In genomic region chr2:73284296-73285161, GRCh38 we compare ENCODE assay signal across 1 cellular context.
A peak's percentile ranks its signal among the peaks of the same experiment; 100 is the strongest.
TF ChIP-seq lines count a peak whose summit lies in the region.

Gene FBXO41 (minus strand): TSS chr2:73284478. CDS start chr2:73269630, 14,848 bp downstream.

TF ChIP-seq in HepG2, 621 proteins besides CTCF, POLR2A, EP300 and RAD21 (continued from another document and continues in another):
- TF ChIP-seq BCL3 (CRISPR knock-in tag; IDR thresholded peaks at IDR 0.05) (peak; percentile 19; the same call in 1 of the 2 replicates), MTF1 (CRISPR knock-in tag; IDR thresholded peaks at IDR 0.05) (no peak), ZNF891 (CRISPR knock-in tag; IDR thresholded peaks at IDR 0.05) (0 out of 2 replicates have a peak, but pooled peaks have one; percentile 29), GLI4 (CRISPR knock-in tag; IDR thresholded peaks at IDR 0.05; ENCODE audit: borderline replicate concordance) (0 out of 2 replicates have a peak, but pooled peaks have one; percentile 16), DPF2 (CRISPR knock-in tag; IDR thresholded peaks at IDR 0.05; ENCODE audit: borderline replicate concordance, low read depth) (peak; percentile 40; the same call in 1 of the 2 replicates), ZNF503 (CRISPR knock-in tag; IDR thresholded peaks at IDR 0.05) (no peak), GFI1 (CRISPR knock-in tag; IDR thresholded peaks at IDR 0.05; ENCODE audit: borderline replicate concordance) (peak; percentile 56; the same call in 1 of the 2 replicates), NFKB2 (CRISPR knock-in tag; IDR thresholded peaks at IDR 0.05; ENCODE audit: borderline replicate concordance) (peak; percentile 25; the same call in 1 of the 2 replicates), ZNF564 (CRISPR knock-in tag; IDR thresholded peaks at IDR 0.05) (peak; percentile 65; the same call in 1 of the 2 replicates), ZNF253 (CRISPR knock-in tag; IDR thresholded peaks at IDR 0.05; ENCODE audit: borderline replicate concordance) (no peak), ZNF451 (CRISPR knock-in tag; IDR thresholded peaks at IDR 0.05) (peak; percentile 73; the same call in 1 of the 2 replicates), TBX2 (CRISPR knock-in tag; IDR thresholded peaks at IDR 0.05; ENCODE audit: borderline replicate concordance) (peak; percentile 17; the same call in 1 of the 2 replicates), PAXIP1 (CRISPR knock-in tag; conservative IDR thresholded peaks at IDR 0.05) (no peak), STAT5B (CRISPR knock-in tag; IDR thresholded peaks at IDR 0.05) (no peak), ZNF724P (CRISPR knock-in tag; IDR thresholded peaks at IDR 0.05; ENCODE audit: borderline replicate concordance) (0 out of 2 replicates have a peak, but pooled peaks have one; percentile 29), ZNF33A (CRISPR knock-in tag; IDR thresholded peaks at IDR 0.05; ENCODE audit: borderline replicate concordance) (0 out of 2 replicates have a peak, but pooled peaks have one; percentile 59), ZNF546 (CRISPR knock-in tag; conservative IDR thresholded peaks at IDR 0.05) (0 out of 2 replicates have a peak, but pooled peaks have one; percentile 33), FLYWCH1 (CRISPR knock-in tag; IDR thresholded peaks at IDR 0.05) (peak; percentile 67; the same call in 1 of the 2 replicates), NR2F6 (IDR thresholded peaks at IDR 0.05) (peak; percentile 57; the same call in 1 of the 2 replicates), NR2F6 (CRISPR knock-in tag; IDR thresholded peaks at IDR 0.05) (peak; percentile 82), DMAP1 (CRISPR knock-in tag; IDR thresholded peaks at IDR 0.05) (peak; percentile 49; the same call in 1 of the 2 replicates), GATAD2A (CRISPR knock-in tag; IDR thresholded peaks at IDR 0.05) (peak; percentile 32; the same call in 1 of the 2 replicates), ZBTB34 (CRISPR knock-in tag; IDR thresholded peaks at IDR 0.05) (peak; percentile 70; the same call in 1 of the 2 replicates), CAMTA2 (CRISPR knock-in tag; IDR thresholded peaks at IDR 0.05; ENCODE audit: borderline replicate concordance) (0 out of 2 replicates have a peak, but pooled peaks have one; percentile 63), NFKBIZ (CRISPR knock-in tag; IDR thresholded peaks at IDR 0.05) (no peak), ZNF556 (CRISPR knock-in tag; IDR thresholded peaks at IDR 0.05; ENCODE audit: borderline replicate concordance) (no peak), ZNF644 (CRISPR knock-in tag; IDR thresholded peaks at IDR 0.05; ENCODE audit: low read depth) (no peak), ZNF232 (CRISPR knock-in tag; IDR thresholded peaks at IDR 0.05; ENCODE audit: borderline replicate concordance) (no peak)
- TF ChIP-seq, protein P1, sequence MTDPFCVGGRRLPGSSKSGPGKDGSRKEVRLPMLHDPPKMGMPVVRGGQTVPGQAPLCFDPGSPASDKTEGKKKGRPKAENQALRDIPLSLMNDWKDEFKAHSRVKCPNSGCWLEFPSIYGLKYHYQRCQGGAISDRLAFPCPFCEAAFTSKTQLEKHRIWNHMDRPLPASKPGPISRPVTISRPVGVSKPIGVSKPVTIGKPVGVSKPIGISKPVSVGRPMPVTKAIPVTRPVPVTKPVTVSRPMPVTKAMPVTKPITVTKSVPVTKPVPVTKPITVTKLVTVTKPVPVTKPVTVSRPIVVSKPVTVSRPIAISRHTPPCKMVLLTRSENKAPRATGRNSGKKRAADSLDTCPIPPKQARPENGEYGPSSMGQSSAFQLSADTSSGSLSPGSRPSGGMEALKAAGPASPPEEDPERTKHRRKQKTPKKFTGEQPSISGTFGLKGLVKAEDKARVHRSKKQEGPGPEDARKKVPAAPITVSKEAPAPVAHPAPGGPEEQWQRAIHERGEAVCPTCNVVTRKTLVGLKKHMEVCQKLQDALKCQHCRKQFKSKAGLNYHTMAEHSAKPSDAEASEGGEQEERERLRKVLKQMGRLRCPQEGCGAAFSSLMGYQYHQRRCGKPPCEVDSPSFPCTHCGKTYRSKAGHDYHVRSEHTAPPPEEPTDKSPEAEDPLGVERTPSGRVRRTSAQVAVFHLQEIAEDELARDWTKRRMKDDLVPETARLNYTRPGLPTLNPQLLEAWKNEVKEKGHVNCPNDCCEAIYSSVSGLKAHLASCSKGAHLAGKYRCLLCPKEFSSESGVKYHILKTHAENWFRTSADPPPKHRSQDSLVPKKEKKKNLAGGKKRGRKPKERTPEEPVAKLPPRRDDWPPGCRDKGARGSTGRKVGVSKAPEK (CRISPR knock-in tag; IDR thresholded peaks at IDR 0.05; ENCODE audit: borderline replicate concordance) = no peak
- TF ChIP-seq, protein P2, sequence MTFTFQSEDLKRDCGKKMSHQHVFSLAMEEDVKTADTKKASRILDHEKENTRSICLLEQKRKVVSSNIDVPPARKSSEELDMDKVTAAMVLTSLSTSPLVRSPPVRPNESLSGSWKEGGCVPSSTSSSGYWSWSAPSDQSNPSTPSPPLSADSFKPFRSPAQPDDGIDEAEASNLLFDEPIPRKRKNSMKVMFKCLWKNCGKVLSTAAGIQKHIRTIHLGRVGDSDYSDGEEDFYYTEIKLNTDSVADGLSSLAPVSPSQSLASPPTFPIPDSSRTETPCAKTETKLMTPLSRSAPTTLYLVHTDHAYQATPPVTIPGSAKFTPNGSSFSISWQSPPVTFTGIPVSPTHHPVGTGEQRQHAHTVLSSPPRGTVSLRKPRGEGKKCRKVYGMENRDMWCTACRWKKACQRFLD (CRISPR knock-in tag; IDR thresholded peaks at IDR 0.05; ENCODE audit: borderline replicate concordance) = no peak; the same call in 1 of the 2 replicates
- TF ChIP-seq, protein P3, sequence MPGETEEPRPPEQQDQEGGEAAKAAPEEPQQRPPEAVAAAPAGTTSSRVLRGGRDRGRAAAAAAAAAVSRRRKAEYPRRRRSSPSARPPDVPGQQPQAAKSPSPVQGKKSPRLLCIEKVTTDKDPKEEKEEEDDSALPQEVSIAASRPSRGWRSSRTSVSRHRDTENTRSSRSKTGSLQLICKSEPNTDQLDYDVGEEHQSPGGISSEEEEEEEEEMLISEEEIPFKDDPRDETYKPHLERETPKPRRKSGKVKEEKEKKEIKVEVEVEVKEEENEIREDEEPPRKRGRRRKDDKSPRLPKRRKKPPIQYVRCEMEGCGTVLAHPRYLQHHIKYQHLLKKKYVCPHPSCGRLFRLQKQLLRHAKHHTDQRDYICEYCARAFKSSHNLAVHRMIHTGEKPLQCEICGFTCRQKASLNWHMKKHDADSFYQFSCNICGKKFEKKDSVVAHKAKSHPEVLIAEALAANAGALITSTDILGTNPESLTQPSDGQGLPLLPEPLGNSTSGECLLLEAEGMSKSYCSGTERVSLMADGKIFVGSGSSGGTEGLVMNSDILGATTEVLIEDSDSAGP (CRISPR knock-in tag; IDR thresholded peaks at IDR 0.05; ENCODE audit: borderline replicate concordance) = peak; percentile 31; the same call in 1 of the 2 replicates
- TF ChIP-seq, protein P4, sequence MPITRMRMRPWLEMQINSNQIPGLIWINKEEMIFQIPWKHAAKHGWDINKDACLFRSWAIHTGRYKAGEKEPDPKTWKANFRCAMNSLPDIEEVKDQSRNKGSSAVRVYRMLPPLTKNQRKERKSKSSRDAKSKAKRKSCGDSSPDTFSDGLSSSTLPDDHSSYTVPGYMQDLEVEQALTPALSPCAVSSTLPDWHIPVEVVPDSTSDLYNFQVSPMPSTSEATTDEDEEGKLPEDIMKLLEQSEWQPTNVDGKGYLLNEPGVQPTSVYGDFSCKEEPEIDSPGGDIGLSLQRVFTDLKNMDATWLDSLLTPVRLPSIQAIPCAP (CRISPR knock-in tag; IDR thresholded peaks at IDR 0.05; ENCODE audit: low read depth) = no peak
- TF ChIP-seq, protein P5, sequence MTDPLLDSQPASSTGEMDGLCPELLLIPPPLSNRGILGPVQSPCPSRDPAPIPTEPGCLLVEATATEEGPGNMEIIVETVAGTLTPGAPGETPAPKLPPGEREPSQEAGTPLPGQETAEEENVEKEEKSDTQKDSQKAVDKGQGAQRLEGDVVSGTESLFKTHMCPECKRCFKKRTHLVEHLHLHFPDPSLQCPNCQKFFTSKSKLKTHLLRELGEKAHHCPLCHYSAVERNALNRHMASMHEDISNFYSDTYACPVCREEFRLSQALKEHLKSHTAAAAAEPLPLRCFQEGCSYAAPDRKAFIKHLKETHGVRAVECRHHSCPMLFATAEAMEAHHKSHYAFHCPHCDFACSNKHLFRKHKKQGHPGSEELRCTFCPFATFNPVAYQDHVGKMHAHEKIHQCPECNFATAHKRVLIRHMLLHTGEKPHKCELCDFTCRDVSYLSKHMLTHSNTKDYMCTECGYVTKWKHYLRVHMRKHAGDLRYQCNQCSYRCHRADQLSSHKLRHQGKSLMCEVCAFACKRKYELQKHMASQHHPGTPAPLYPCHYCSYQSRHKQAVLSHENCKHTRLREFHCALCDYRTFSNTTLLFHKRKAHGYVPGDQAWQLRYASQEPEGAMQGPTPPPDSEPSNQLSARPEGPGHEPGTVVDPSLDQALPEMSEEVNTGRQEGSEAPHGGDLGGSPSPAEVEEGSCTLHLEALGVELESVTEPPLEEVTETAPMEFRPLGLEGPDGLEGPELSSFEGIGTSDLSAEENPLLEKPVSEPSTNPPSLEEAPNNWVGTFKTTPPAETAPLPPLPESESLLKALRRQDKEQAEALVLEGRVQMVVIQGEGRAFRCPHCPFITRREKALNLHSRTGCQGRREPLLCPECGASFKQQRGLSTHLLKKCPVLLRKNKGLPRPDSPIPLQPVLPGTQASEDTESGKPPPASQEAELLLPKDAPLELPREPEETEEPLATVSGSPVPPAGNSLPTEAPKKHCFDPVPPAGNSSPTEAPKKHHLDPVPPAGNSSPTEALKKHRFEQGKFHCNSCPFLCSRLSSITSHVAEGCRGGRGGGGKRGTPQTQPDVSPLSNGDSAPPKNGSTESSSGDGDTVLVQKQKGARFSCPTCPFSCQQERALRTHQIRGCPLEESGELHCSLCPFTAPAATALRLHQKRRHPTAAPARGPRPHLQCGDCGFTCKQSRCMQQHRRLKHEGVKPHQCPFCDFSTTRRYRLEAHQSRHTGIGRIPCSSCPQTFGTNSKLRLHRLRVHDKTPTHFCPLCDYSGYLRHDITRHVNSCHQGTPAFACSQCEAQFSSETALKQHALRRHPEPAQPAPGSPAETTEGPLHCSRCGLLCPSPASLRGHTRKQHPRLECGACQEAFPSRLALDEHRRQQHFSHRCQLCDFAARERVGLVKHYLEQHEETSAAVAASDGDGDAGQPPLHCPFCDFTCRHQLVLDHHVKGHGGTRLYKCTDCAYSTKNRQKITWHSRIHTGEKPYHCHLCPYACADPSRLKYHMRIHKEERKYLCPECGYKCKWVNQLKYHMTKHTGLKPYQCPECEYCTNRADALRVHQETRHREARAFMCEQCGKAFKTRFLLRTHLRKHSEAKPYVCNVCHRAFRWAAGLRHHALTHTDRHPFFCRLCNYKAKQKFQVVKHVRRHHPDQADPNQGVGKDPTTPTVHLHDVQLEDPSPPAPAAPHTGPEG (CRISPR knock-in tag; IDR thresholded peaks at IDR 0.05) = no peak
